Comparison of ENCODE assay signal across 8 cellular contexts in genomic region chr18:69636529-69637301, GRCh38.
DNase-seq lines count a peak whose midpoint lies in the region; ATAC-seq and TF ChIP-seq lines count a peak whose summit lies in the region.

No MANE protein-coding gene starts in this region.

- intact Hi-C loops in gastrocnemius medialis (cut with DNase I; ENCODE audit: low total_unique reads), result no loop called here

- in situ Hi-C loops in gastrocnemius medialis (cut with MboI; ENCODE audit: low sequenced_read_pairs in 4 of 4), result no loop called here

- DNase-seq in ELF-1 (ENCODE audit: low read depth, low spot score) (peak; percentile 14), NCI-H69 (lab: John Stamatoyannopoulos, UW) (peak; percentile 35), cardiac muscle cell (ENCODE audit: low read depth in 1 of 2, low spot score in 1 of 2) (no peak), gastrocnemius medialis (no peak), germinal center (ENCODE audit: low spot score) (no peak), SHP77 (lab: John Stamatoyannopoulos, UW) (no peak), GDM1 (lab: John Stamatoyannopoulos, UW) (no peak)

- no peaks in the 10 kb centered on the region for H3K9me3 ChIP-seq in cardiac muscle cell (ENCODE audit: low read depth)
- no peaks in the 10 kb centered on the region for H3K9me3 ChIP-seq in gastrocnemius medialis

- H3K4me3 ChIP-seq in cardiac muscle cell (no peak overlapping the region), gastrocnemius medialis (no peak overlapping the region)

- no peak overlapping the region for H3K27ac ChIP-seq in cardiac muscle cell
- H3K27ac ChIP-seq in gastrocnemius medialis, result no peak overlapping the region

- no peaks in the 10 kb centered on the region for H3K36me3 ChIP-seq in cardiac muscle cell
- no peaks in the 10 kb centered on the region for H3K36me3 ChIP-seq in gastrocnemius medialis

- ATAC-seq in GM19463 (IDR thresholded peaks at IDR 0.05; ENCODE audit: unreplicated experiment), result peak; percentile 79
- no peak for ATAC-seq in gastrocnemius medialis

- H3K4me1 ChIP-seq in cardiac muscle cell (ENCODE audit: low read depth) (no peaks in the 10 kb centered on the region), gastrocnemius medialis (no peaks in the 10 kb centered on the region)

- H3K27me3 ChIP-seq in cardiac muscle cell (no peaks in the 10 kb centered on the region), gastrocnemius medialis (no peaks in the 10 kb centered on the region)

- peak; percentile 33 for TF ChIP-seq CTCF in cardiac muscle cell (IDR thresholded peaks at IDR 0.05; ENCODE audit: low read depth, low read length)
- no peak for TF ChIP-seq CTCF in gastrocnemius medialis (IDR thresholded peaks at IDR 0.05 in 4 of 5, conservative IDR thresholded peaks at IDR 0.05 in 1 of 5)

- TF ChIP-seq POLR2A in gastrocnemius medialis (IDR thresholded peaks at IDR 0.05), result no peak

Comparison
In these comparisons a context has a peak if more than half of its experiments do, and no peak if none do; other contexts are left out.
1. DNase-seq: peak in ELF-1 (single experiment) and NCI-H69 (single experiment); none in cardiac muscle cell (0 of 2), gastrocnemius medialis (0 of 2), germinal center (single experiment), SHP77 (0 of 2) and GDM1 (single experiment).